8 cellular contexts compared by ENCODE assay signal in the genomic region with DNA sequence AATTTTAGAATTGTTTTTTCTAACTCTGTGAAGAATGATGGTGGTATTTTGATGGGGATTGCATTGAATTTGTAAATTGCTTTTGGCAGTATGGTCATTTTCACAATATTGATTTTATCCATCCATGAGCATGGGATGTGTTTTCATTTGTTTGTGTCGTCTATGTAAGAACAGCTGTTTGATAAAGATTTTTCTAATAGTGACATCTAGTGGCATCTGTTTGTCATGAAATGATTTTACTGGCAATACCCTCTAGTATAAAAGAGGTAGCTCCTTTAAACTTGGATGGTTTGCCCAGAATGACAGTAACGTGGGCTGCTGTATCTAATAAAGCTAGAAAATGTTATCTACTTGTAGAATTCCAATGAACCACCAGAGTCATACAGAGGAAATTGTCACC. TPM values are rescaled to one million over a fixed set of nuclear protein-coding genes. Genes with fewer than 3 reads are reported as not detected.
DNase-seq lines count a peak whose midpoint lies in the region; TF ChIP-seq lines count a peak whose summit lies in the region.
"Not testable (repeated sequence)": the region's sequence is repeated elsewhere in the genome, so short reads cannot be mapped to it uniquely, and the experiment has no call there.

No MANE protein-coding gene starts in this region.

- WGBS in SK-N-SH (ENCODE audit: low lambda C conversion rate), result 2% methylated on average over 2 of the region's 2 CpGs
- WGBS in prostate gland, result 29% methylated on average over 2 of the region's 2 CpGs

- not testable (repeated sequence) for H3K36me3 ChIP-seq in SK-N-SH (replicated peaks in 1 of 2; ENCODE audit: control insufficient read depth in 1 of 2, insufficient read depth in 2 of 2, low read length in 1 of 2); prostate gland

- not testable (repeated sequence) for H3K4me2 ChIP-seq in SK-N-SH

- peak; percentile 43 for DNase-seq in CD1c-positive myeloid dendritic cell (ENCODE audit: extremely low spot score)
- DNase-seq in LNCaP clone FGC (ENCODE audit: low read depth), result peak; percentile 37
- DNase-seq in NCI-H526 treated with DMSO at 0.1 percent for 48 hours (lab: John Stamatoyannopoulos, UW), result peak; percentile 23
- DNase-seq in SK-N-SH, result peak; percentile 10
- DNase-seq in central memory CD4-positive, alpha-beta T cell, result peak; percentile 19
- DNase-seq in hepatic stellate cell (ENCODE audit: low spot score), result peak; percentile 4
- DNase-seq in prostate gland (ENCODE audit: low spot score), result not testable (repeated sequence)

- not testable (repeated sequence) for H3K9me2 ChIP-seq in SK-N-SH

- POLR2A ChIA-PET in SK-N-SH (lab: Yijun Ruan, JAX), result not testable (repeated sequence)

- not testable (repeated sequence) for H3K27ac ChIP-seq in SK-N-SH (ENCODE audit: low read depth in 2 of 2, low read length in 1 of 2); prostate gland

- not testable (repeated sequence) for TF ChIP-seq EP300 in SK-N-SH (IDR thresholded peaks at IDR 0.05; ENCODE audit: borderline replicate concordance in 1 of 2, low read depth in 1 of 2, low read length in 1 of 2)

- H3K27me3 ChIP-seq in SK-N-SH (ENCODE audit: insufficient read depth); prostate gland (replicated peaks; ENCODE audit: insufficient read depth): not testable (repeated sequence)

- TF ChIP-seq POLR2A in prostate gland (IDR thresholded peaks at IDR 0.05), result not testable (repeated sequence)

- TF ChIP-seq RAD21 in SK-N-SH (IDR thresholded peaks at IDR 0.05; ENCODE audit: low read length), result peak; percentile 28; the same call in 1 of the 2 replicates

- not testable (repeated sequence) for H3K79me2 ChIP-seq in SK-N-SH (ENCODE audit: insufficient read depth)

- H3F3A ChIP-seq in SK-N-SH (replicated peaks; ENCODE audit: insufficient read depth), result not testable (repeated sequence)

- CTCF ChIA-PET in SK-N-SH (lab: Yijun Ruan, JAX), result interaction anchor here (0.5 to 2.2 kb wide), 21 partner anchors 9 to 1026 kb away, joined by 3 to 7 read pairs (median 4); a partner anchor contains a TSS

- not testable (repeated sequence) for H3K4me3 ChIP-seq in GM12875 (ENCODE audit: low read depth, low read length); LNCaP clone FGC (ENCODE audit: low read depth, low read length); SK-N-SH (ENCODE audit: low read depth in 2 of 2, low read length in 1 of 2); prostate gland

- not testable (repeated sequence) for H4K20me1 ChIP-seq in SK-N-SH (ENCODE audit: insufficient read depth)

- H3K9ac ChIP-seq in SK-N-SH, result not testable (repeated sequence)

- H2AFZ ChIP-seq in SK-N-SH (ENCODE audit: low read depth), result not testable (repeated sequence)

- not testable (repeated sequence) for H3K4me1 ChIP-seq in SK-N-SH (ENCODE audit: control insufficient read depth in 1 of 2, insufficient read depth in 2 of 2, low read depth in 1 of 2, low read length in 1 of 2); prostate gland (replicated peaks)

- TF ChIP-seq CTCF in GM12875 (IDR thresholded peaks at IDR 0.05; ENCODE audit: borderline replicate concordance, insufficient read depth, low read depth, low read length), result peak; percentile 14; the same call in 1 of the 2 replicates
- TF ChIP-seq CTCF in LNCaP clone FGC (IDR thresholded peaks at IDR 0.05; ENCODE audit: control insufficient read depth, extremely low read depth, insufficient read depth), result peak; percentile 43; the same call in 1 of the 2 replicates
- TF ChIP-seq CTCF in SK-N-SH (IDR thresholded peaks at IDR 0.05), result peak; percentile 55
- TF ChIP-seq CTCF in prostate gland (IDR thresholded peaks at IDR 0.05), result peak in 3 of 4 experiments; percentile 24 to 31 (median 31)

- H3K9me3 ChIP-seq in SK-N-SH, prostate gland: not testable (repeated sequence)

- intact Hi-C loops in prostate gland (cut with DNase I), result not testable (repeated sequence)

RNA-seq across cellular contexts. Expression of a gene that starts 28.6 kb away (rescaled TPM):
- polyA plus RNA-seq in SK-N-SH (2012; rRNA removed), result 6.6 and 8.3 TPM in 2 replicates
- polyA plus RNA-seq in SK-N-SH (2012; cell fraction: cytosol; rRNA removed), result 10.9 and 15.5 TPM in 2 replicates
- polyA plus RNA-seq in SK-N-SH (2012; cell fraction: nucleus; rRNA removed), result 3.0 and 5.6 TPM in 2 replicates
- total RNA-seq in prostate gland, result 10 to 100 TPM; 12.8 to 38.3 TPM
